20 cellular contexts compared by ENCODE assay signal in the genomic region with DNA sequence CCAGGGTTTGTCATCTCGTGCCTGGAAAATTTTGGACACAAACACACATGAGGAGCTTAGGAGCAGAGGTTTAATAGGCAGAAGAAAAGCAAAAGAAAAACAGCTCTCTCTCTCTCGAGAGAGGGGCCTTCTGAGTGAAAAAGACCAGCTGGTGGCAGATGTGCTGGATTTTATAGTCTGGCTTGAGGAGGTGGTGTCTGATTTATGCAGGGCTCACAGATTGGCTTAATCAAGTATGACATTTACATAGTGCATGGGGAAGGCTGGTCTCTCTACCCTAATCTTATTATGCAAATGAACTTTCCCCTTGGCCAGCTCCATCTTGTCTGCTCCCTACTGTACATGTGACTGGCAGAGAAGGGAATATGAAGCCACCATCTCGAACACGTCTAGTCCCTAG.
"Had no signal": no experiment of that assay in that cellular context is flagged by ENCODE, and none has a peak within 500 bp of the region (broad histone marks: within the 10 kb centered on the region; RNA-seq: fewer than 3 reads in every experiment).

No MANE protein-coding gene starts in this region.

- H3K4me1 ChIP-seq: esophagus muscularis mucosa, gastroesophageal sphincter, lower lobe of right lung, tibial nerve, uterus had no signal

- DNase-seq: activated CD4-positive, alpha-beta T cell treated with anti-CD3 and anti-CD28 coated beads for 1 hour; activated CD8-positive, alpha-beta memory T cell treated with anti-CD3 and anti-CD28 coated beads for 24 hours; activated CD8-positive, alpha-beta memory T cell treated with anti-CD3 and anti-CD28 coated beads, Interleukin-2, amount 50 U/mL, for 48 hours; activated gamma-delta T cell; dermis blood vessel endothelial cell; effector memory CD4-positive, alpha-beta T cell; lower lobe of right lung; stimulated activated naive CD8-positive, alpha-beta T cell treated with anti-CD3 and anti-CD28 coated beads, Interleukin-15, Interleukin-2, amounts not matched to agents 100 U/mL and 50 U/mL, for 24 hours; substantia nigra; uterus had no signal

- ATAC-seq: gastroesophageal sphincter; lower lobe of right lung; natural killer cell treated with Interleukin-12 subunit alpha and Interleukin-12 subunit beta and Interleukin-15 and Interleukin-18, amount 100 ng/mL, for 72 hours; stimulated activated naive CD8-positive, alpha-beta T cell treated with anti-CD3 and anti-CD28 coated beads, Interleukin-15, Interleukin-2, amounts not matched to agents 100 U/mL and 50 U/mL, for 24 hours had no signal

- H3K27me3 Mint-ChIP-seq: activated naive CD8-positive, alpha-beta T cell; natural killer cell treated with Interleukin-12 subunit alpha and Interleukin-12 subunit beta and Interleukin-15 and Interleukin-18, amount 100 ng/mL, for 72 hours; progenitor cell of endocrine pancreas had no signal

- H3K27me3 ChIP-seq: esophagus muscularis mucosa, gastroesophageal sphincter, tibial nerve, uterus had no signal

- H3K36me3 ChIP-seq: esophagus muscularis mucosa, gastroesophageal sphincter, lower lobe of right lung, tibial nerve, uterus had no signal

- FAIRE-seq: endothelial cell of umbilical vein had no signal

- H3K36me3 Mint-ChIP-seq: activated naive CD8-positive, alpha-beta T cell; natural killer cell treated with Interleukin-12 subunit alpha and Interleukin-12 subunit beta and Interleukin-15 and Interleukin-18, amount 100 ng/mL, for 72 hours had no signal

- H3K9me3 Mint-ChIP-seq: T-helper 1 cell treated with Interleukin-12 subunit alpha and Interleukin-12 subunit beta and Interleukin-4 antibody, amounts not matched to agents 30 μg/mL and 1 μg/mL, for 36 hours had no signal

- H3K4me3 Mint-ChIP-seq: activated naive CD8-positive, alpha-beta T cell; natural killer cell treated with Interleukin-12 subunit alpha and Interleukin-12 subunit beta and Interleukin-15 and Interleukin-18, amount 100 ng/mL, for 72 hours; T-helper 1 cell treated with Interleukin-12 subunit alpha and Interleukin-12 subunit beta and Interleukin-4 antibody, amounts not matched to agents 30 μg/mL and 1 μg/mL, for 36 hours had no signal

- H3K4me3 ChIP-seq: esophagus muscularis mucosa, gastroesophageal sphincter, lower lobe of right lung, skin epidermis, tibial nerve, uterus had no signal

- H3K27ac ChIP-seq: esophagus muscularis mucosa, gastroesophageal sphincter, lower lobe of right lung, skin epidermis, tibial nerve, uterus, VCaP had no signal

- H3K27ac Mint-ChIP-seq: activated naive CD8-positive, alpha-beta T cell; natural killer cell treated with Interleukin-12 subunit alpha and Interleukin-12 subunit beta and Interleukin-15 and Interleukin-18, amount 100 ng/mL, for 72 hours; progenitor cell of endocrine pancreas; T-helper 1 cell treated with Interleukin-12 subunit alpha and Interleukin-12 subunit beta and Interleukin-4 antibody, amounts not matched to agents 30 μg/mL and 1 μg/mL, for 36 hours had no signal

- H3K9me3 ChIP-seq: lower lobe of right lung, uterus had no signal
